In genomic region chr17:350706-351435, GRCh38 we compare ENCODE assay signal across 8 cellular contexts. TPM values are rescaled to one million over a fixed set of nuclear protein-coding genes. Genes with fewer than 3 reads are reported as not detected.
DNase-seq lines count a peak whose midpoint lies in the region; ATAC-seq and TF ChIP-seq lines count a peak whose summit lies in the region.

No MANE protein-coding gene starts in this region.

- ATAC-seq in HG02571 (IDR thresholded peaks at IDR 0.05; ENCODE audit: unreplicated experiment), result no peak

- H3K9me3 ChIP-seq in esophagus (ENCODE audit: control insufficient read depth in 2 of 2, insufficient read depth in 1 of 2, low read depth in 1 of 2, low read length in 1 of 2) (no peaks in the 10 kb centered on the region), mucosa of stomach (ENCODE audit: control insufficient read depth, low read length) (no peaks in the 10 kb centered on the region)

- H3K9me3 Mint-ChIP-seq in activated T-helper 2 cell treated with anti-CD3 and anti-CD28 coated beads, Interferon-gamma antibody, Interleukin-2, Interleukin-4, amounts not matched to agents 10 μg/mL and 5 μg/mL and 100 μg/mL, durations not matched to agents 14 hours and 24 hours and 36 hours, result peaks cover 8% of the 10 kb centered on the region

- no peaks in the 10 kb centered on the region for H3K4me1 Mint-ChIP-seq in activated T-helper 2 cell treated with anti-CD3 and anti-CD28 coated beads, Interferon-gamma antibody, Interleukin-2, Interleukin-4, amounts not matched to agents 10 μg/mL and 5 μg/mL and 100 μg/mL, durations not matched to agents 14 hours and 24 hours and 36 hours (ENCODE audit: low read depth)

- peak overlapping the region; percentile 93 to 94 for H3K27ac ChIP-seq in esophagus (ENCODE audit: low read depth in 2 of 2, low read length in 1 of 2)

- no peaks in the 10 kb centered on the region for H3K36me3 Mint-ChIP-seq in activated T-helper 2 cell treated with anti-CD3 and anti-CD28 coated beads, Interferon-gamma antibody, Interleukin-2, Interleukin-4, amounts not matched to agents 10 μg/mL and 5 μg/mL and 100 μg/mL, durations not matched to agents 14 hours and 24 hours and 36 hours (ENCODE audit: low read depth)

- H3K27me3 ChIP-seq in esophagus (ENCODE audit: control insufficient read depth in 1 of 2, insufficient read depth in 2 of 2, low read length in 2 of 2) (no peaks in the 10 kb centered on the region), mucosa of stomach (ENCODE audit: control insufficient read depth, insufficient read depth, low read length) (no peaks in the 10 kb centered on the region)

- H3K4me1 ChIP-seq in esophagus (ENCODE audit: control insufficient read depth in 2 of 2, insufficient read depth in 2 of 2, low read length in 1 of 2) (peaks cover 0 to 40% of the 10 kb centered on the region in 2 donors), mucosa of stomach (ENCODE audit: control insufficient read depth, insufficient read depth, low read length) (peaks cover 72% of the 10 kb centered on the region)

- H3K27me3 Mint-ChIP-seq in activated T-helper 2 cell treated with anti-CD3 and anti-CD28 coated beads, Interferon-gamma antibody, Interleukin-2, Interleukin-4, amounts not matched to agents 10 μg/mL and 5 μg/mL and 100 μg/mL, durations not matched to agents 14 hours and 24 hours and 36 hours (ENCODE audit: low read depth), result no peaks in the 10 kb centered on the region

- 33 to 36% methylated on average over 8 of the region's 8 CpGs for WGBS in esophagus, 2 donors

- DNase-seq in AG10803 (ENCODE audit: low read depth) (peak; percentile 79), NCI-H460 (ENCODE audit: extremely low read depth, low read depth) (peak; percentile 96), NCI-H526 (lab: John Stamatoyannopoulos, UW) (no peak), NCI-H1092 treated with DMSO at 0.1 percent for 48 hours (lab: John Stamatoyannopoulos, UW) (no peak)
- DNase-seq in activated T-helper 2 cell treated with anti-CD3 and anti-CD28 coated beads, Interferon-gamma antibody, Interleukin-2, Interleukin-4, amounts not matched to agents 10 μg/mL and 5 μg/mL and 100 μg/mL, durations not matched to agents 14 hours and 24 hours and 36 hours (ENCODE audit: low spot score), result no peak

- H3K36me3 ChIP-seq in esophagus (ENCODE audit: control insufficient read depth in 2 of 2, insufficient read depth in 2 of 2, low read length in 1 of 2) (no peaks in the 10 kb centered on the region), mucosa of stomach (ENCODE audit: control insufficient read depth, insufficient read depth, low read length) (no peaks in the 10 kb centered on the region)

- H3K27ac Mint-ChIP-seq in activated T-helper 2 cell treated with anti-CD3 and anti-CD28 coated beads, Interferon-gamma antibody, Interleukin-2, Interleukin-4, amounts not matched to agents 10 μg/mL and 5 μg/mL and 100 μg/mL, durations not matched to agents 14 hours and 24 hours and 36 hours, result no peak overlapping the region

- intact Hi-C loops in activated T-helper 2 cell treated with anti-CD3 and anti-CD28 coated beads, Interferon-gamma antibody, Interleukin-2, Interleukin-4, amounts not matched to agents 10 μg/mL and 5 μg/mL and 100 μg/mL, durations not matched to agents 14 hours and 24 hours and 36 hours (cut with micrococcal nuclease), result no loop called here

- H3K4me3 Mint-ChIP-seq in activated T-helper 2 cell treated with anti-CD3 and anti-CD28 coated beads, Interferon-gamma antibody, Interleukin-2, Interleukin-4, amounts not matched to agents 10 μg/mL and 5 μg/mL and 100 μg/mL, durations not matched to agents 14 hours and 24 hours and 36 hours (ENCODE audit: low read depth), result no peak overlapping the region

- TF ChIP-seq CTCF in AG10803 (conservative IDR thresholded peaks at IDR 0.05; ENCODE audit: low read length), result no peak

- H3K4me3 ChIP-seq in AG10803 (ENCODE audit: low read length) (no peak overlapping the region), esophagus (ENCODE audit: low read depth in 1 of 2, low read length in 2 of 2) (no peak overlapping the region), mucosa of stomach (ENCODE audit: low read length) (peak overlapping the region; percentile 56)

- H3K9ac ChIP-seq in mucosa of stomach (ENCODE audit: low read length), result peak overlapping the region; percentile 82

RNA-seq across cellular contexts. Expression of gene RPH3AL, which starts 1.7 kb away (rescaled TPM):
- 34.8 and 39.9 TPM in 2 replicates for total RNA-seq in NCI-H460 (2014; rRNA removed; shearing (Covaris generic))
- polyA plus RNA-seq in NCI-H460 (2014; cell fraction: nucleus; rRNA removed), result 27.5 and 50.6 TPM in 2 replicates
- polyA plus RNA-seq in esophagus, result 1 to 10 TPM; 3.2 to 6.1 TPM
- 3.2 and 3.5 TPM in 2 replicates for total RNA-seq in activated T-helper 2 cell treated with anti-CD3 and anti-CD28 coated beads, Interferon-gamma antibody, Interleukin-2, Interleukin-4, amounts not matched to agents 10 μg/mL and 5 μg/mL and 100 μg/mL, durations not matched to agents 14 hours and 24 hours and 36 hours

Comparison
In these comparisons a context has a peak if more than half of its experiments do, and no peak if none do; other contexts are left out.
1. DNase-seq: peak in AG10803 (single experiment) and NCI-H460 (single experiment); none in activated T-helper 2 cell treated with anti-CD3 and anti-CD28 coated beads, Interferon-gamma antibody, Interleukin-2, Interleukin-4, amounts not matched to agents 10 μg/mL and 5 μg/mL and 100 μg/mL, durations not matched to agents 14 hours and 24 hours and 36 hours (single experiment), NCI-H526 (0 of 2) and NCI-H1092 treated with DMSO at 0.1 percent for 48 hours (single experiment).